1 cellular context compared by ENCODE assay signal in genomic region chr1:219927298-219927955, GRCh38.
TF ChIP-seq lines count a peak whose summit lies in the region.

No MANE protein-coding gene starts in this region.

TF ChIP-seq in liver, 16 proteins besides CTCF, POLR2A, EP300 and RAD21 (continued from another document):
- no peak for TF ChIP-seq REST (IDR thresholded peaks at IDR 0.05)
- TF ChIP-seq EGR1 (IDR thresholded peaks at IDR 0.05; ENCODE audit: low read depth in 2 of 2), result no peak
- TF ChIP-seq FOXA2 (IDR thresholded peaks at IDR 0.05), result no peak
- no peak for TF ChIP-seq RXRA (IDR thresholded peaks at IDR 0.05)
